Comparison of ENCODE assay signal across 22 cellular contexts in the genomic region with DNA sequence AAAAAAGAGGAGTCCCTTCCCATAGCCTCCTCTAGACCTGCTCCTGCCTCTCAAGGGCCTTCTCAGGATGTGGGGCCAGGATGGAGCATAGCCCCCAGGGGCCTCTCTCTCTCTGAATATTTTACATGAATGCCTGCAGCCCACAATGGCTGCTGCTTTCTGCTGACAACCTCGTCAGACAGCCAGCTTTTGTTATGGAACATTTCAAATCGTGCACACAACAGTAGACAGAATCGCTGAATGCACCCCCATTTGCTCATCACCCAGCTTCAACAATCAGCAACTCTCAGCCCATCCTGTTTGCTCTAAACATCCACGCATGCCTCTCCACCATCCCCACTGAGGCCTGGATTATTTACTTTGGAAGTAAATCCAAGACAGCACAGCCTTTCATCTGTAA. TPM values are rescaled to one million over a fixed set of nuclear protein-coding genes. Genes with fewer than 3 reads are reported as not detected.
DNase-seq lines count a peak whose midpoint lies in the region; ATAC-seq and TF ChIP-seq lines count a peak whose summit lies in the region.
"Had no signal": no experiment of that assay in that cellular context is flagged by ENCODE, and none has a peak within 500 bp of the region (broad histone marks: within the 10 kb centered on the region; RNA-seq: fewer than 3 reads in every experiment).

No MANE protein-coding gene starts in this region.

- H3K9ac ChIP-seq in adipocyte (ENCODE audit: low read length): peak overlapping the region; percentile 81
- no peak overlapping the region for H3K9ac ChIP-seq in skeletal muscle tissue (ENCODE audit: low read depth in 1 of 3, low read length in 3 of 3)

- H3K27ac ChIP-seq in lower lobe of right lung: peak overlapping the region; percentile 73
- H3K27ac ChIP-seq in skeletal muscle tissue (ENCODE audit: low read depth, low read length): peak overlapping the region; percentile 80
- H3K27ac ChIP-seq: epithelial cell of prostate had no signal

- no peak for DNase-seq in Calu3
- no peak for DNase-seq in adipocyte (ENCODE audit: low read depth)
- no peak for DNase-seq in lower lobe of right lung
- no peak for DNase-seq in NCI-H510A treated with DMSO at 0.1 percent for 48 hours (lab: John Stamatoyannopoulos, UW)
- no peak for DNase-seq in amygdala (lab: John Stamatoyannopoulos, UW)
- DNase-seq: activated naive CD8-positive, alpha-beta T cell treated with anti-CD3 and anti-CD28 coated beads, Interleukin-2, amount 50 U/mL, for 24 hours; CD8-positive, alpha-beta T cell; NCI-H146; NCI-H446; NK-92 treated with Interleukin-12 subunit alpha and Interleukin-12 subunit beta, amount 100 ng/mL, for 24 hours; stimulated activated CD4-positive, alpha-beta T cell treated with anti-CD3 and anti-CD28 coated beads, Interleukin-2, amount 100 ng/mL, for 48 hours; T-helper 9 cell had no signal

- H3K9me3 ChIP-seq in adipocyte (ENCODE audit: control insufficient read depth, low read length): no peaks in the 10 kb centered on the region
- no peaks in the 10 kb centered on the region for H3K9me3 ChIP-seq in lower lobe of right lung
- no peaks in the 10 kb centered on the region for H3K9me3 ChIP-seq in skeletal muscle tissue (ENCODE audit: control insufficient read depth in 3 of 3, low read length in 3 of 3)

- H3K4me1 ChIP-seq in adipocyte (ENCODE audit: control insufficient read depth, insufficient read depth, low read length): peaks cover 39% of the 10 kb centered on the region
- peaks cover 16% of the 10 kb centered on the region for H3K4me1 ChIP-seq in lower lobe of right lung
- H3K4me1 ChIP-seq in skeletal muscle tissue (ENCODE audit: control insufficient read depth in 3 of 3, insufficient read depth in 3 of 3, low read length in 3 of 3): peaks cover 21 to 27% (median 25%) of the 10 kb centered on the region in 3 donors

- peaks cover 4% of the 10 kb centered on the region for H3K36me3 ChIP-seq in adipocyte (ENCODE audit: control insufficient read depth, insufficient read depth, low read length, severe bottlenecking)
- H3K36me3 ChIP-seq in lower lobe of right lung: no peaks in the 10 kb centered on the region
- H3K36me3 ChIP-seq in skeletal muscle tissue (ENCODE audit: control insufficient read depth in 3 of 3, insufficient read depth in 3 of 3, low read length in 3 of 3): no peaks in the 10 kb centered on the region

- no peak overlapping the region for H3K4me3 ChIP-seq in adipocyte (ENCODE audit: low read length)
- H3K4me3 ChIP-seq in lower lobe of right lung: no peak overlapping the region
- H3K4me3 ChIP-seq in skeletal muscle tissue (ENCODE audit: low read length in 3 of 3): no peak overlapping the region
- H3K4me3 ChIP-seq: lung, skin epidermis had no signal

- H3K4me1 Mint-ChIP-seq in Calu3 (ENCODE audit: low read depth, unreplicated experiment): peaks cover 12% of the 10 kb centered on the region
- H3K4me1 Mint-ChIP-seq: activated naive CD8-positive, alpha-beta T cell treated with anti-CD3 and anti-CD28 coated beads, Interleukin-2, amount 50 U/mL, for 24 hours; IgD-negative memory B cell had no signal

- intact Hi-C loops in Calu3 (cut with micrococcal nuclease; ENCODE audit: unreplicated experiment): no loop called here
- intact Hi-C loops in lower lobe of right lung (cut with DNase I): no loop called here

- no peak overlapping the region for H3K4me3 Mint-ChIP-seq in Calu3 (ENCODE audit: low read depth, unreplicated experiment)
- H3K4me3 Mint-ChIP-seq: activated naive CD8-positive, alpha-beta T cell treated with anti-CD3 and anti-CD28 coated beads, Interleukin-2, amount 50 U/mL, for 24 hours; activated T-helper 1 cell treated with anti-CD3 and anti-CD28 coated beads, Interleukin-12 subunit alpha, Interleukin-12 subunit beta, Interleukin-2, Interleukin-4 antibody, amounts not matched to agents 30 ng/mL and 10 ng/mL and 1 ng/mL, durations not matched to agents 14 hours and 24 hours and 36 hours; CD8-positive, alpha-beta T cell; IgD-negative memory B cell had no signal

- no peaks in the 10 kb centered on the region for H3K9me3 Mint-ChIP-seq in Calu3 (ENCODE audit: low read depth, unreplicated experiment)
- H3K9me3 Mint-ChIP-seq: activated naive CD8-positive, alpha-beta T cell treated with anti-CD3 and anti-CD28 coated beads, Interleukin-2, amount 50 U/mL, for 24 hours; activated T-helper 1 cell treated with anti-CD3 and anti-CD28 coated beads, Interleukin-12 subunit alpha, Interleukin-12 subunit beta, Interleukin-2, Interleukin-4 antibody, amounts not matched to agents 30 ng/mL and 10 ng/mL and 1 ng/mL, durations not matched to agents 14 hours and 24 hours and 36 hours; CD8-positive, alpha-beta T cell; IgD-negative memory B cell had no signal

- H3K27me3 Mint-ChIP-seq in Calu3 (ENCODE audit: unreplicated experiment): peaks cover 60% of the 10 kb centered on the region

- no peak for TF ChIP-seq CTCF in Calu3 (IDR thresholded peaks at IDR 0.05; ENCODE audit: unreplicated experiment)
- TF ChIP-seq CTCF in lower lobe of right lung (IDR thresholded peaks at IDR 0.05): no peak

- H3K36me3 Mint-ChIP-seq in Calu3 (ENCODE audit: insufficient read depth, unreplicated experiment): peaks cover 43% of the 10 kb centered on the region
- H3K36me3 Mint-ChIP-seq: CD8-positive, alpha-beta T cell; IgD-negative memory B cell had no signal

- no peak for ATAC-seq in lower lobe of right lung
- ATAC-seq in HG02623 (IDR thresholded peaks at IDR 0.05; ENCODE audit: unreplicated experiment): no peak
- ATAC-seq: activated naive CD8-positive, alpha-beta T cell treated with anti-CD3 and anti-CD28 coated beads, Interleukin-2, amount 50 U/mL, for 24 hours; CD8-positive, alpha-beta T cell; SK-N-SH treated with all-trans-retinoic acid at 6 μM for 48 hours had no signal

- CTCF ChIA-PET in Calu3 (lab: Charles Lee): interaction anchor here (0.7 kb wide), 1 partner anchor 1049 kb away, joined by 5 read pairs; no protein-coding TSS in a partner anchor

- BruUV-seq in Calu3 (replicated peaks; lab: Mats Ljungman, UMichigan): no TSS peak

- peak overlapping the region; percentile 7 for H3K27ac Mint-ChIP-seq in Calu3 (ENCODE audit: unreplicated experiment)
- H3K27ac Mint-ChIP-seq: activated naive CD8-positive, alpha-beta T cell treated with anti-CD3 and anti-CD28 coated beads, Interleukin-2, amount 50 U/mL, for 24 hours; activated T-helper 1 cell treated with anti-CD3 and anti-CD28 coated beads, Interleukin-12 subunit alpha, Interleukin-12 subunit beta, Interleukin-2, Interleukin-4 antibody, amounts not matched to agents 30 ng/mL and 10 ng/mL and 1 ng/mL, durations not matched to agents 14 hours and 24 hours and 36 hours; CD8-positive, alpha-beta T cell; IgD-negative memory B cell had no signal

- no peaks in the 10 kb centered on the region for H3K27me3 ChIP-seq in adipocyte (replicated peaks; ENCODE audit: control insufficient read depth, insufficient read depth, low read length)
- H3K27me3 ChIP-seq in lower lobe of right lung (ENCODE audit: low read depth): peaks cover 22% of the 10 kb centered on the region
- peaks cover 8 to 23% (median 21%) of the 10 kb centered on the region in 3 donors for H3K27me3 ChIP-seq in skeletal muscle tissue (ENCODE audit: control insufficient read depth in 3 of 3, insufficient read depth in 3 of 3, low read length in 3 of 3)

RNA-seq across cellular contexts. Expression of a gene that starts 5.4 kb away (rescaled TPM):
- not detected in 2 replicates for total RNA-seq in Calu3 (2022)
- 38.0 TPM for total RNA-seq in lower lobe of right lung
- total RNA-seq in skeletal muscle tissue: 36.5 TPM
- total RNA-seq: activated CD8-positive, alpha-beta memory T cell treated with anti-CD3 and anti-CD28 coated beads for 36 hours; activated T-helper 1 cell treated with anti-CD3 and anti-CD28 coated beads, Interleukin-12 subunit alpha, Interleukin-12 subunit beta, Interleukin-2, Interleukin-4 antibody, amounts not matched to agents 30 ng/mL and 10 ng/mL and 1 ng/mL, durations not matched to agents 14 hours and 24 hours and 36 hours; bronchial epithelial cell; CD8-positive, alpha-beta T cell had no signal

RNA-seq across cellular contexts. Expression of a gene that starts 59.5 kb away (rescaled TPM):
- total RNA-seq in Calu3 (2022) (26.5 and 33.2 TPM in 2 replicates), lower lobe of right lung (18.6 TPM), skeletal muscle tissue (8.9 TPM)

Comparison
In these comparisons a context has a peak if more than half of its experiments do, and no peak if none do; other contexts are left out.
1. RNA of a gene that starts 5.4 kb away (total RNA-seq): 38.0 TPM in lower lobe of right lung (single experiment) and 36.5 TPM in skeletal muscle tissue (single experiment); not detected in Calu3; every median in the first group is over 10 times any median in the second.